23 cellular contexts compared by ENCODE assay signal in genomic region chrX:335758-336155, GRCh38.
"Had no signal": no experiment of that assay in that cellular context is flagged by ENCODE, and none has a peak within 500 bp of the region (broad histone marks: within the 10 kb centered on the region; RNA-seq: fewer than 3 reads in every experiment).

No MANE protein-coding gene starts in this region.

- H3K4me1 Mint-ChIP-seq: mesothelial cell of epicardium, natural killer cell, neural crest cell had no signal

- H3K4me3 Mint-ChIP-seq: central memory CD8-positive, alpha-beta T cell; mesothelial cell of epicardium; natural killer cell had no signal

- H3K27ac ChIP-seq: heart right ventricle, ovary, right lobe of liver, skin epidermis, stomach, thoracic aorta had no signal

- FAIRE-seq: endometrium, frontal cortex, urothelium cell line had no signal

- H3K36me3 ChIP-seq: ovary, right lobe of liver, thoracic aorta had no signal

- H3K27me3 ChIP-seq: ovary, right lobe of liver had no signal

- H3K27ac Mint-ChIP-seq: mesothelial cell of epicardium, progenitor cell of endocrine pancreas had no signal

- H3K36me3 Mint-ChIP-seq: natural killer cell had no signal

- H3K9me3 Mint-ChIP-seq: central memory CD8-positive, alpha-beta T cell; natural killer cell; neural crest cell had no signal

- H3K27me3 Mint-ChIP-seq: central memory CD8-positive, alpha-beta T cell; progenitor cell of endocrine pancreas had no signal

- H3K4me3 ChIP-seq: heart right ventricle, ovary, right lobe of liver, skin epidermis, stomach, thoracic aorta had no signal

- ATAC-seq: esophagus mucosa, heart right ventricle, natural killer cell, right lobe of liver had no signal

- DNase-seq: effector memory CD4-positive, alpha-beta T cell; heart right ventricle; hypothalamus; islet precursor cell; natural killer cell; nucleus accumbens; stimulated activated CD4-positive, alpha-beta T cell treated with anti-CD3 and anti-CD28 coated beads, Interleukin-12 subunit alpha, Interleukin-12 subunit beta, amount 100 ng/mL, for 4 hours; stimulated activated naive CD4-positive, alpha-beta T cell; stomach; substantia nigra; trophoblast cell had no signal

- H3K9me3 ChIP-seq: heart right ventricle, ovary, right lobe of liver, stomach, thoracic aorta had no signal
